In the genomic region with DNA sequence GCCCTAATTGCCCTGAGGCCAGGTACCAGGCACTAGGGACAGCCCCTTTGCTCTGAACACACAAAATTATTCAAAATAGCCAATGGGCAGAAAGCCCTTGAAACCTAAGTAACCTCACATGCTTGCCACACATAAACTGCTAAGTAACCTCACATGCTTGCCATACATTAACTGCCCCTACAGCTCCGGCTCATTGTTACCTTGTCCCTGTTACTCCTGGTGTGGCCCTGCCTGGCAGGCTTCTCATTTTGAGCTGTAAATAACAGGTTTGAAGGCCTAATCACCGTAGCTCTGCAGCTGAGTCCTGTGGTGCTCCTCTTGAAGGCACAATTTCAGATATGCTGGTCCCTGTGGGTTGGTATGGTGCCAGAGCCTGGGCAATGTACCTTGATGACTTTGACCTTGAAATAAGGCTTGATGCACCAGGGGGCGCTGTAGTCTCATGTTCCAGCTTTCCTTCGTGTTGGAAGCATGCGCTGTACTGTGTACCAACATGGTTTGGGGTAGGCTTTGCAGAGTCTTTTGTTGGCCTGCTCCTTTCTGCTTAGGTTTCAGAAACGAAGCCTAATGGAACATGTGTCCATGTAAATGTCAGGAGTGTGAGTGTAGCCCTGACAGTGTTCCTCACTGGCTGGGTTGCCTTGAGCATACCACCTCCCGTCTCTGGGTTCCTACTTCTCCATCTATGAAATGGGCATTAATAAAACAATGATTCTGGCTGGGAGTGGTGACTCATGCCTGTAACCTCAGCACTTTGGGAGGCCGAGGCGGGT, we compare ENCODE assay signal across 8 cellular contexts. TPM values are rescaled to one million over a fixed set of nuclear protein-coding genes. Genes with fewer than 3 reads are reported as not detected.
A peak's percentile ranks its signal among the peaks of the same experiment; 100 is the strongest.
DNase-seq lines count a peak whose midpoint lies in the region; ATAC-seq and TF ChIP-seq lines count a peak whose summit lies in the region.

No MANE protein-coding gene starts in this region.

- TF ChIP-seq CTCF in PC-9 (conservative IDR thresholded peaks at IDR 0.05), result peak; percentile 73
- peak; percentile 66 for TF ChIP-seq CTCF in fibroblast of the aortic adventitia (IDR thresholded peaks at IDR 0.05; ENCODE audit: insufficient read depth, low read length)
- TF ChIP-seq CTCF in osteoblast (IDR thresholded peaks at IDR 0.05; ENCODE audit: extremely low read depth, low read depth, low read length), result peak; percentile 86
- TF ChIP-seq CTCF in tibial artery (IDR thresholded peaks at IDR 0.05), result peak; percentile 64 to 66

- CTCF ChIA-PET in PC-9 (lab: Charles Lee), result interaction anchor here (1.1 kb wide), 1 partner anchor 839 kb away, joined by 3 read pairs; no protein-coding TSS in a partner anchor

- H4K20me1 ChIP-seq in PC-9 (ENCODE audit: insufficient read depth) (no peaks in the 10 kb centered on the region), osteoblast (ENCODE audit: insufficient read depth, low read length) (no peaks in the 10 kb centered on the region)

- H3F3A ChIP-seq in PC-9 (ENCODE audit: insufficient read depth, low read depth), result no peaks in the 10 kb centered on the region

- H3K4me3 ChIP-seq in PC-9, result no peak overlapping the region
- H3K4me3 ChIP-seq in fibroblast of the aortic adventitia (ENCODE audit: low read depth, low read length), result no peak overlapping the region
- H3K4me3 ChIP-seq in osteoblast (ENCODE audit: insufficient read depth, low read length), result no peak overlapping the region
- no peak overlapping the region for H3K4me3 ChIP-seq in tibial artery

- peak overlapping the region; percentile 53 for H3K27ac Mint-ChIP-seq in activated T-cell treated with anti-CD3 and anti-CD28 coated beads, Interleukin-2, amount 50 U/mL, for 24 hours

- TF ChIP-seq EP300 in Ishikawa (IDR thresholded peaks at IDR 0.05; ENCODE audit: borderline replicate concordance), result no peak

- H3K9me2 ChIP-seq in PC-9 (ENCODE audit: insufficient read depth), result no peaks in the 10 kb centered on the region

- H3K27me3 ChIP-seq in PC-9 (ENCODE audit: insufficient read depth, low read depth) (no peaks in the 10 kb centered on the region), osteoblast (ENCODE audit: insufficient read depth, low read length) (peaks cover 3% of the 10 kb centered on the region), tibial artery (no peaks in the 10 kb centered on the region)

- H3K36me3 ChIP-seq in PC-9 (ENCODE audit: low read depth) (no peaks in the 10 kb centered on the region), osteoblast (ENCODE audit: insufficient read depth, low read length) (no peaks in the 10 kb centered on the region), tibial artery (no peaks in the 10 kb centered on the region)

- no peaks in the 10 kb centered on the region for H3K9me3 Mint-ChIP-seq in activated T-cell treated with anti-CD3 and anti-CD28 coated beads, Interleukin-2, amount 50 U/mL, for 24 hours

- H3K27ac ChIP-seq in PC-9 (no peak overlapping the region), osteoblast (ENCODE audit: low read depth, low read length) (no peak overlapping the region), tibial artery (no peak overlapping the region)

- H3K79me2 ChIP-seq in PC-9 (ENCODE audit: low read depth) (no peaks in the 10 kb centered on the region), osteoblast (ENCODE audit: insufficient read depth, low read length) (no peaks in the 10 kb centered on the region)

- intact Hi-C loops in PC-9 (cut with micrococcal nuclease; ENCODE audit: unreplicated experiment), result loop anchor here (1.0 to 5.0 kb wide), 4 partner anchors 127 to 840 kb away; no protein-coding TSS in a partner anchor
- intact Hi-C loops in tibial artery (cut with DNase I; ENCODE audit: low total_unique reads), result loop anchor here (10.0 kb wide), 1 partner anchor 117 kb away; no protein-coding TSS in a partner anchor

- H3K9me3 ChIP-seq in PC-9 (ENCODE audit: insufficient read depth, low read depth) (no peaks in the 10 kb centered on the region), osteoblast (ENCODE audit: low read depth, low read length) (no peaks in the 10 kb centered on the region), tibial artery (no peaks in the 10 kb centered on the region)

- H3K4me1 ChIP-seq in PC-9 (replicated peaks; ENCODE audit: insufficient read depth), result no peaks in the 10 kb centered on the region
- no peaks in the 10 kb centered on the region for H3K4me1 ChIP-seq in osteoblast (ENCODE audit: insufficient read depth, low read length)
- H3K4me1 ChIP-seq in tibial artery, result no peaks in the 10 kb centered on the region

- H3K27me3 Mint-ChIP-seq in activated T-cell treated with anti-CD3 and anti-CD28 coated beads, Interleukin-2, amount 50 U/mL, for 24 hours, result no peaks in the 10 kb centered on the region

- peaks cover 46% of the 10 kb centered on the region for H3K4me1 Mint-ChIP-seq in activated T-cell treated with anti-CD3 and anti-CD28 coated beads, Interleukin-2, amount 50 U/mL, for 24 hours (ENCODE audit: low read depth)

- ATAC-seq in GM21526 (IDR thresholded peaks at IDR 0.05; ENCODE audit: low FRiP score, unreplicated experiment), result peak; percentile 79

- no peak overlapping the region for H2AFZ ChIP-seq in PC-9
- peak overlapping the region; percentile 6 for H2AFZ ChIP-seq in osteoblast (ENCODE audit: low read length)

- H3K36me3 Mint-ChIP-seq in activated T-cell treated with anti-CD3 and anti-CD28 coated beads, Interleukin-2, amount 50 U/mL, for 24 hours (ENCODE audit: low read depth), result peaks cover 12% of the 10 kb centered on the region

- peak; percentile 98 for TF ChIP-seq RAD21 in Ishikawa (IDR thresholded peaks at IDR 0.05; ENCODE audit: low read depth)

- DNase-seq in DMS53 (lab: John Stamatoyannopoulos, UW) (peak; percentile 83), PC-9 (peak; percentile 60 to 78), fibroblast of the aortic adventitia (ENCODE audit: low read depth) (peak; percentile 86), osteoblast (ENCODE audit: insufficient read length, low spot score, missing footprints) (peak; percentile 87), tibial artery (peak; percentile 74 to 79)
- DNase-seq in activated T-cell treated with anti-CD3 and anti-CD28 coated beads, Interleukin-2, amount 50 U/mL, for 24 hours, result peak; percentile 95

- POLR2A ChIA-PET in PC-9 (lab: Charles Lee; ENCODE audit: unreplicated experiment), result no interaction called here

- H3K4me2 ChIP-seq in PC-9, result no peak overlapping the region
- no peak overlapping the region for H3K4me2 ChIP-seq in osteoblast (ENCODE audit: insufficient read depth, low read length)

- BruUV-seq in PC-9 (replicated peaks; lab: Mats Ljungman, UMichigan), result no TSS peak

- H3K4me3 Mint-ChIP-seq in activated T-cell treated with anti-CD3 and anti-CD28 coated beads, Interleukin-2, amount 50 U/mL, for 24 hours, result no peak overlapping the region

TF ChIP-seq in Ishikawa, 13 proteins besides CTCF, POLR2A, EP300 and RAD21:
- TF ChIP-seq, protein P1, sequence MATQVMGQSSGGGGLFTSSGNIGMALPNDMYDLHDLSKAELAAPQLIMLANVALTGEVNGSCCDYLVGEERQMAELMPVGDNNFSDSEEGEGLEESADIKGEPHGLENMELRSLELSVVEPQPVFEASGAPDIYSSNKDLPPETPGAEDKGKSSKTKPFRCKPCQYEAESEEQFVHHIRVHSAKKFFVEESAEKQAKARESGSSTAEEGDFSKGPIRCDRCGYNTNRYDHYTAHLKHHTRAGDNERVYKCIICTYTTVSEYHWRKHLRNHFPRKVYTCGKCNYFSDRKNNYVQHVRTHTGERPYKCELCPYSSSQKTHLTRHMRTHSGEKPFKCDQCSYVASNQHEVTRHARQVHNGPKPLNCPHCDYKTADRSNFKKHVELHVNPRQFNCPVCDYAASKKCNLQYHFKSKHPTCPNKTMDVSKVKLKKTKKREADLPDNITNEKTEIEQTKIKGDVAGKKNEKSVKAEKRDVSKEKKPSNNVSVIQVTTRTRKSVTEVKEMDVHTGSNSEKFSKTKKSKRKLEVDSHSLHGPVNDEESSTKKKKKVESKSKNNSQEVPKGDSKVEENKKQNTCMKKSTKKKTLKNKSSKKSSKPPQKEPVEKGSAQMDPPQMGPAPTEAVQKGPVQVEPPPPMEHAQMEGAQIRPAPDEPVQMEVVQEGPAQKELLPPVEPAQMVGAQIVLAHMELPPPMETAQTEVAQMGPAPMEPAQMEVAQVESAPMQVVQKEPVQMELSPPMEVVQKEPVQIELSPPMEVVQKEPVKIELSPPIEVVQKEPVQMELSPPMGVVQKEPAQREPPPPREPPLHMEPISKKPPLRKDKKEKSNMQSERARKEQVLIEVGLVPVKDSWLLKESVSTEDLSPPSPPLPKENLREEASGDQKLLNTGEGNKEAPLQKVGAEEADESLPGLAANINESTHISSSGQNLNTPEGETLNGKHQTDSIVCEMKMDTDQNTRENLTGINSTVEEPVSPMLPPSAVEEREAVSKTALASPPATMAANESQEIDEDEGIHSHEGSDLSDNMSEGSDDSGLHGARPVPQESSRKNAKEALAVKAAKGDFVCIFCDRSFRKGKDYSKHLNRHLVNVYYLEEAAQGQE (IDR thresholded peaks at IDR 0.05; ENCODE audit: low read depth), result no peak
- TF ChIP-seq EGR1 (IDR thresholded peaks at IDR 0.05) (no peak), TCF12 (IDR thresholded peaks at IDR 0.05; ENCODE audit: low read depth) (no peak), NFIC (IDR thresholded peaks at IDR 0.05) (peak; percentile 73), ZBTB7A (IDR thresholded peaks at IDR 0.05; ENCODE audit: low read depth) (no peak), FOXM1 (IDR thresholded peaks at IDR 0.05; ENCODE audit: borderline replicate concordance, low read depth) (no peak), CEBPB (IDR thresholded peaks at IDR 0.05) (no peak), TEAD4 (IDR thresholded peaks at IDR 0.05) (peak; percentile 41; the same call in 1 of the 2 replicates), YY1 (IDR thresholded peaks at IDR 0.05; ENCODE audit: low read depth) (no peak), CREB1 (IDR thresholded peaks at IDR 0.05; ENCODE audit: low read depth) (no peak), TAF1 (IDR thresholded peaks at IDR 0.05; ENCODE audit: low read depth) (no peak)
- TF ChIP-seq, protein P2, sequence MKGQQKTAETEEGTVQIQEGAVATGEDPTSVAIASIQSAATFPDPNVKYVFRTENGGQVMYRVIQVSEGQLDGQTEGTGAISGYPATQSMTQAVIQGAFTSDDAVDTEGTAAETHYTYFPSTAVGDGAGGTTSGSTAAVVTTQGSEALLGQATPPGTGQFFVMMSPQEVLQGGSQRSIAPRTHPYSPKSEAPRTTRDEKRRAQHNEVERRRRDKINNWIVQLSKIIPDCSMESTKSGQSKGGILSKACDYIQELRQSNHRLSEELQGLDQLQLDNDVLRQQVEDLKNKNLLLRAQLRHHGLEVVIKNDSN (IDR thresholded peaks at IDR 0.05), result no peak
- TF ChIP-seq, protein P3, sequence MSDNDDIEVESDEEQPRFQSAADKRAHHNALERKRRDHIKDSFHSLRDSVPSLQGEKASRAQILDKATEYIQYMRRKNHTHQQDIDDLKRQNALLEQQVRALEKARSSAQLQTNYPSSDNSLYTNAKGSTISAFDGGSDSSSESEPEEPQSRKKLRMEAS (IDR thresholded peaks at IDR 0.05), result peak; percentile 86

RNA-seq across cellular contexts. Expression of a gene that starts 3.8 kb away (rescaled TPM):
- total RNA-seq in PC-9 (2021) (not detected in 2 replicates), fibroblast of the aortic adventitia (ENCODE audit: low replicate concordance) (under 0.01 TPM in 1 of 2 replicates, not detected in the other), osteoblast (not detected in 2 replicates)
